ENCODE assay signal across 14 cellular contexts in the genomic region with DNA sequence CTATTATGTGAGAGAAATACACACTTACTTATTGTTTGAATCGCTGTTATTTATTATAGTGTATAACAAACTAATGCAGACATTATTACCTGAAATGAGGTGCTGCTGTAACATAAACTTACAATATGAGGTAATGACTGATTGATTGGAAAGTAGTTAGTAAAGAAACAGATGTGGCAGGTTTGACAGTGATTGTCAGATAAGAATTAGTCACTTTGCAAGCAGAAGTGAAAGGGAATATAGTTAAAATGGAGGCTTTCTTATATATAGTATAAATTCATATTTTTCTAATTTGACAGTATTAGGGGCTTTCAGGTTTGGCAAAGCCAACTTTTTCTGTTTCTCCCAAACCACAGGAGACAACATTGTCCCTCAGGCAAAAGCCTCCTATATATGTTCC.
A peak's percentile ranks its signal among the peaks of the same experiment; 100 is the strongest.
DNase-seq lines count a peak whose midpoint lies in the region; ATAC-seq lines count a peak whose summit lies in the region.
"Had no signal": no experiment of that assay in that cellular context is flagged by ENCODE, and none has a peak within 500 bp of the region (broad histone marks: within the 10 kb centered on the region; RNA-seq: fewer than 3 reads in every experiment).

No MANE protein-coding gene starts in this region.

- H3K27ac Mint-ChIP-seq in activated naive CD4-positive, alpha-beta T cell treated with anti-CD3 and anti-CD28 coated beads, Interleukin-2, amount 50 U/mL, for 24 hours: no peak overlapping the region
- H3K27ac Mint-ChIP-seq in stimulated activated naive B cell treated with anti-CD40 and anti-IgM and Interleukin-4, amounts not matched to agents 10 μg/mL and 1 μg/mL and 100 μg/mL, for 72 hours: no peak overlapping the region
- H3K27ac Mint-ChIP-seq: B cell; CD4-positive, alpha-beta memory T cell had no signal

- ATAC-seq in GM19395 (IDR thresholded peaks at IDR 0.05; ENCODE audit: unreplicated experiment) (peak; percentile 39), HG03354 (IDR thresholded peaks at IDR 0.05; ENCODE audit: poor library complexity, severe bottlenecking, unreplicated experiment) (peak; percentile 39)
- ATAC-seq in stimulated activated naive B cell treated with anti-CD40 and anti-IgM and Interleukin-4, amounts not matched to agents 10 μg/mL and 1 μg/mL and 100 μg/mL, for 72 hours (replicated peaks): peak; percentile 50 to 59

- H3K9me3 Mint-ChIP-seq in activated naive CD4-positive, alpha-beta T cell treated with anti-CD3 and anti-CD28 coated beads, Interleukin-2, amount 50 U/mL, for 24 hours: no peaks in the 10 kb centered on the region
- H3K9me3 Mint-ChIP-seq in stimulated activated naive B cell treated with anti-CD40 and anti-IgM and Interleukin-4, amounts not matched to agents 10 μg/mL and 1 μg/mL and 100 μg/mL, for 72 hours: no peaks in the 10 kb centered on the region

- H3K4me3 Mint-ChIP-seq in activated naive CD4-positive, alpha-beta T cell treated with anti-CD3 and anti-CD28 coated beads, Interleukin-2, amount 50 U/mL, for 24 hours: peak overlapping the region; percentile 75
- no peak overlapping the region for H3K4me3 Mint-ChIP-seq in stimulated activated naive B cell treated with anti-CD40 and anti-IgM and Interleukin-4, amounts not matched to agents 10 μg/mL and 1 μg/mL and 100 μg/mL, for 72 hours
- H3K4me3 Mint-ChIP-seq: B cell; CD4-positive, alpha-beta memory T cell had no signal

- DNase-seq in activated naive CD4-positive, alpha-beta T cell treated with Interleukin-2 at 50 U/mL for 16 hours: no peak
- no peak for DNase-seq in stimulated activated naive B cell treated with anti-CD40 and anti-IgM and Interleukin-4, amounts not matched to agents 10 μg/mL and 1 μg/mL and 100 μg/mL, for 72 hours
- DNase-seq in hippocampal formation (lab: John Stamatoyannopoulos, UW) (no peak), GM19240 (ENCODE audit: insufficient read length, low spot score) (no peak)
- DNase-seq: CD4-positive, alpha-beta memory T cell; KG1; NCI-H1105; NCI-H187; NCI-H446; PC-9 had no signal

- H3K4me1 Mint-ChIP-seq in activated naive CD4-positive, alpha-beta T cell treated with anti-CD3 and anti-CD28 coated beads, Interleukin-2, amount 50 U/mL, for 24 hours: peaks cover 19% of the 10 kb centered on the region
- H3K4me1 Mint-ChIP-seq in stimulated activated naive B cell treated with anti-CD40 and anti-IgM and Interleukin-4, amounts not matched to agents 10 μg/mL and 1 μg/mL and 100 μg/mL, for 72 hours: peaks cover 21 to 29% of the 10 kb centered on the region in 2 donors
- H3K4me1 Mint-ChIP-seq: B cell; CD4-positive, alpha-beta memory T cell had no signal

- no peaks in the 10 kb centered on the region for H3K27me3 Mint-ChIP-seq in activated naive CD4-positive, alpha-beta T cell treated with anti-CD3 and anti-CD28 coated beads, Interleukin-2, amount 50 U/mL, for 24 hours
- H3K27me3 Mint-ChIP-seq in stimulated activated naive B cell treated with anti-CD40 and anti-IgM and Interleukin-4, amounts not matched to agents 10 μg/mL and 1 μg/mL and 100 μg/mL, for 72 hours: no peaks in the 10 kb centered on the region
- H3K27me3 Mint-ChIP-seq: B cell had no signal

- no peaks in the 10 kb centered on the region for H3K36me3 Mint-ChIP-seq in activated naive CD4-positive, alpha-beta T cell treated with anti-CD3 and anti-CD28 coated beads, Interleukin-2, amount 50 U/mL, for 24 hours
- peaks cover 0 to 15% of the 10 kb centered on the region in 2 donors for H3K36me3 Mint-ChIP-seq in stimulated activated naive B cell treated with anti-CD40 and anti-IgM and Interleukin-4, amounts not matched to agents 10 μg/mL and 1 μg/mL and 100 μg/mL, for 72 hours
- H3K36me3 Mint-ChIP-seq: CD4-positive, alpha-beta memory T cell had no signal
